In genomic region chr12:6145584-6145983, GRCh38 we compare ENCODE assay signal across 20 cellular contexts. TPM values are rescaled to one million over a fixed set of nuclear protein-coding genes. Genes with fewer than 3 reads are reported as not detected.
DNase-seq lines count a peak whose midpoint lies in the region; ATAC-seq, FAIRE-seq and TF ChIP-seq lines count a peak whose summit lies in the region.
"Had no signal": no experiment of that assay in that cellular context is flagged by ENCODE, and none has a peak within 500 bp of the region (broad histone marks: within the 10 kb centered on the region; RNA-seq: fewer than 3 reads in every experiment).

No MANE protein-coding gene starts in this region.

- TF ChIP-seq CTCF in endothelial cell of umbilical vein (IDR thresholded peaks at IDR 0.05; ENCODE audit: extremely low read depth in 1 of 2, insufficient read depth in 1 of 2, low read depth in 1 of 2, low read length in 2 of 2) (no peak), dorsolateral prefrontal cortex (IDR thresholded peaks at IDR 0.05 in 54 of 56, conservative IDR thresholded peaks at IDR 0.05 in 2 of 56; ENCODE audit: low read depth in 1 of 56, partially characterized antibody in 56 of 56) (no peak)

- POLR2A ChIA-PET in endothelial cell of umbilical vein (lab: Charles Lee), result interaction anchor here (0.6 to 2.1 kb wide), 7 partner anchors 21 to 55 kb away, joined by 3 to 9 read pairs (median 5); partner anchors contain the start of genes CD9 and VWF

- DNase-seq in activated naive CD4-positive, alpha-beta T cell (lab: John Stamatoyannopoulos, UW), result no peak
- DNase-seq in NOMO-1 treated with dmso at 0.1 percent for 144 hours (lab: John Stamatoyannopoulos, UW; ENCODE audit: unreplicated experiment) (peak; percentile 61), endothelial cell of umbilical vein (ENCODE audit: low read depth, low spot score) (peak; percentile 90), dorsolateral prefrontal cortex (no peak)
- DNase-seq in stimulated activated naive CD8-positive, alpha-beta T cell treated with anti-CD3 and anti-CD28 coated beads, Interleukin-15, amount 100 ng/mL, for 72 hours, result no peak
- DNase-seq: Calu3; effector memory CD4-positive, alpha-beta T cell; GM23248; left colon; NCI-H1417; NCI-H82; pancreas had no signal

- BruUV-seq in endothelial cell of umbilical vein (replicated peaks; lab: Mats Ljungman, UMichigan), result no TSS peak

- H3K27ac ChIP-seq in endothelial cell of umbilical vein (ENCODE audit: insufficient read depth, low read depth, low read length) (peak overlapping the region; percentile 82), dorsolateral prefrontal cortex (peak overlapping the region in 10 of 59 donors; percentile 26 to 66 (median 42))
- H3K27ac ChIP-seq: GM23248, RWPE1 had no signal

- no peaks in the 10 kb centered on the region for H3K27me3 ChIP-seq in endothelial cell of umbilical vein (ENCODE audit: control insufficient read depth in 2 of 2, insufficient read depth in 2 of 2, low read length in 2 of 2)
- no peaks in the 10 kb centered on the region for H3K27me3 ChIP-seq in dorsolateral prefrontal cortex
- H3K27me3 ChIP-seq: pancreas had no signal

- no peaks in the 10 kb centered on the region for H3K9me3 ChIP-seq in endothelial cell of umbilical vein (replicated peaks; ENCODE audit: control insufficient read depth, insufficient read depth, low read length)
- H3K9me3 ChIP-seq: pancreas had no signal

- H3K4me3 Mint-ChIP-seq in activated naive CD4-positive, alpha-beta T cell treated with anti-CD3 and anti-CD28 coated beads, Interleukin-2, amount 50 U/mL, for 24 hours, result peak overlapping the region; percentile 20
- peak overlapping the region; percentile 21 to 30 for H3K4me3 Mint-ChIP-seq in stimulated activated naive CD8-positive, alpha-beta T cell treated with anti-CD3 and anti-CD28 coated beads, Interleukin-15, amount 100 ng/mL, for 72 hours
- H3K4me3 Mint-ChIP-seq: stimulated activated memory B cell treated with anti-CD40 and anti-IgM and Interleukin-4, amounts not matched to agents 10 μg/mL and 1 μg/mL and 100 μg/mL, for 72 hours; T-helper 1 cell treated with Interleukin-12 subunit alpha and Interleukin-12 subunit beta and Interleukin-4 antibody, amounts not matched to agents 30 μg/mL and 1 μg/mL, for 36 hours had no signal

- TF ChIP-seq POLR2A in endothelial cell of umbilical vein (IDR thresholded peaks at IDR 0.05; ENCODE audit: low read depth, low read length), result no peak

- H3K9me3 Mint-ChIP-seq in activated naive CD4-positive, alpha-beta T cell treated with anti-CD3 and anti-CD28 coated beads, Interleukin-2, amount 50 U/mL, for 24 hours, result no peaks in the 10 kb centered on the region
- no peaks in the 10 kb centered on the region for H3K9me3 Mint-ChIP-seq in stimulated activated naive CD8-positive, alpha-beta T cell treated with anti-CD3 and anti-CD28 coated beads, Interleukin-15, amount 100 ng/mL, for 72 hours
- H3K9me3 Mint-ChIP-seq: stimulated activated memory B cell treated with anti-CD40 and anti-IgM and Interleukin-4, amounts not matched to agents 10 μg/mL and 1 μg/mL and 100 μg/mL, for 72 hours had no signal

- H3K4me1 Mint-ChIP-seq in activated naive CD4-positive, alpha-beta T cell treated with anti-CD3 and anti-CD28 coated beads, Interleukin-2, amount 50 U/mL, for 24 hours, result peaks cover 48% of the 10 kb centered on the region
- peaks cover 51% of the 10 kb centered on the region for H3K4me1 Mint-ChIP-seq in stimulated activated naive CD8-positive, alpha-beta T cell treated with anti-CD3 and anti-CD28 coated beads, Interleukin-15, amount 100 ng/mL, for 72 hours

- no peaks in the 10 kb centered on the region for H3K79me2 ChIP-seq in endothelial cell of umbilical vein (ENCODE audit: control insufficient read depth, insufficient read depth, low read length)

- no peak overlapping the region for H3K4me3 ChIP-seq in endothelial cell of umbilical vein (replicated peaks in 1 of 3; ENCODE audit: insufficient read depth in 1 of 3, low read depth in 1 of 3, low read length in 3 of 3)
- no peak overlapping the region for H3K4me3 ChIP-seq in dorsolateral prefrontal cortex
- H3K4me3 ChIP-seq: GM12878, GM23248, pancreas, smooth muscle cell had no signal

- H3K27ac Mint-ChIP-seq in activated naive CD4-positive, alpha-beta T cell treated with anti-CD3 and anti-CD28 coated beads, Interleukin-2, amount 50 U/mL, for 24 hours, result peak overlapping the region; percentile 74
- peak overlapping the region; percentile 77 to 87 for H3K27ac Mint-ChIP-seq in stimulated activated naive CD8-positive, alpha-beta T cell treated with anti-CD3 and anti-CD28 coated beads, Interleukin-15, amount 100 ng/mL, for 72 hours
- H3K27ac Mint-ChIP-seq: stimulated activated memory B cell treated with anti-CD40 and anti-IgM and Interleukin-4, amounts not matched to agents 10 μg/mL and 1 μg/mL and 100 μg/mL, for 72 hours; T-helper 1 cell treated with Interleukin-12 subunit alpha and Interleukin-12 subunit beta and Interleukin-4 antibody, amounts not matched to agents 30 μg/mL and 1 μg/mL, for 36 hours had no signal

- CTCF ChIA-PET in endothelial cell of umbilical vein (lab: Charles Lee), result interaction anchor here (0.7 to 1.9 kb wide), 10 partner anchors 10 to 73 kb away, joined by 3 to 11 read pairs (median 4); partner anchors contain the start of gene VWF

- no peaks in the 10 kb centered on the region for H3K36me3 Mint-ChIP-seq in activated naive CD4-positive, alpha-beta T cell treated with anti-CD3 and anti-CD28 coated beads, Interleukin-2, amount 50 U/mL, for 24 hours
- H3K36me3 Mint-ChIP-seq: stimulated activated memory B cell treated with anti-CD40 and anti-IgM and Interleukin-4, amounts not matched to agents 10 μg/mL and 1 μg/mL and 100 μg/mL, for 72 hours had no signal

- intact Hi-C loops in endothelial cell of umbilical vein (cut with micrococcal nuclease) (loop anchor here (1.0 to 2.0 kb wide), 6 partner anchors 13 to 53 kb away; partner anchors contain the start of gene VWF), dorsolateral prefrontal cortex (cut with DNase I) (no loop called here)

- peak overlapping the region; percentile 70 for H3K9ac ChIP-seq in endothelial cell of umbilical vein (replicated peaks; ENCODE audit: extremely low read depth, insufficient read depth, low read length)
- H3K9ac ChIP-seq: GM23248 had no signal

- H3K27me3 Mint-ChIP-seq in activated naive CD4-positive, alpha-beta T cell treated with anti-CD3 and anti-CD28 coated beads, Interleukin-2, amount 50 U/mL, for 24 hours, result no peaks in the 10 kb centered on the region
- no peaks in the 10 kb centered on the region for H3K27me3 Mint-ChIP-seq in stimulated activated naive CD8-positive, alpha-beta T cell treated with anti-CD3 and anti-CD28 coated beads, Interleukin-15, amount 100 ng/mL, for 72 hours

- H3K4me1 ChIP-seq in endothelial cell of umbilical vein (ENCODE audit: control insufficient read depth, extremely low read depth, insufficient read depth, low read length), result peaks cover 32% of the 10 kb centered on the region
- H3K4me1 ChIP-seq: pancreas had no signal

- no peaks in the 10 kb centered on the region for H4K20me1 ChIP-seq in endothelial cell of umbilical vein (replicated peaks; ENCODE audit: control insufficient read depth, extremely low read depth, insufficient read depth, low read length)

- FAIRE-seq in endothelial cell of umbilical vein (lab: Jason Lieb, UNC), result peak; percentile 96
- FAIRE-seq: GM12878, pancreas had no signal

- no peak for ATAC-seq in stimulated activated naive CD8-positive, alpha-beta T cell treated with anti-CD3 and anti-CD28 coated beads, Interleukin-15, amount 100 ng/mL, for 72 hours
- ATAC-seq in HG02970 (IDR thresholded peaks at IDR 0.05; ENCODE audit: low FRiP score, unreplicated experiment), result no peak
- ATAC-seq in esophagus mucosa, result no peak
- ATAC-seq: GM12878; left colon; stimulated activated memory B cell treated with anti-CD40 and anti-IgM and Interleukin-4, amounts not matched to agents 10 μg/mL and 1 μg/mL and 100 μg/mL, for 72 hours had no signal

- H3K9me1 ChIP-seq in endothelial cell of umbilical vein (replicated peaks; ENCODE audit: control insufficient read depth, extremely low read depth, insufficient read depth, low read length), result no peaks in the 10 kb centered on the region

- dilution Hi-C loops in endothelial cell of umbilical vein (cut with MboI; ENCODE audit: extremely low pct_ligation_motif_present, low sequenced_read_pairs), result no loop called here

- peak overlapping the region; percentile 34 for H3K4me2 ChIP-seq in endothelial cell of umbilical vein (ENCODE audit: insufficient read depth, low read length)
- H3K4me2 ChIP-seq: smooth muscle cell had no signal

- H3K36me3 ChIP-seq in endothelial cell of umbilical vein (ENCODE audit: control insufficient read depth in 2 of 2, extremely low read depth in 1 of 2, insufficient read depth in 2 of 2, low read length in 2 of 2), result no peaks in the 10 kb centered on the region
- H3K36me3 ChIP-seq: pancreas had no signal

- no peak overlapping the region for H2AFZ ChIP-seq in endothelial cell of umbilical vein (ENCODE audit: low read depth, low read length)
- H2AFZ ChIP-seq: GM23248 had no signal

TF ChIP-seq in endothelial cell of umbilical vein, 7 proteins besides CTCF, POLR2A, EP300 and RAD21 (continues in another document):
- TF ChIP-seq GATA2 (IDR thresholded peaks at IDR 0.05; ENCODE audit: insufficient read depth, insufficient read length, low read depth, low read length), result peak; percentile 50
- TF ChIP-seq JUN (IDR thresholded peaks at IDR 0.05; ENCODE audit: borderline replicate concordance, insufficient read depth, insufficient read length, low read depth), result peak; percentile 50

RNA-seq across cellular contexts. Expression of gene VWF, which starts 21.1 kb away (rescaled TPM):
- total RNA-seq in endothelial cell of umbilical vein (1,882 and 2,328 TPM in 2 replicates), esophagus mucosa (53.7 TPM), dorsolateral prefrontal cortex (100 to 1,000 TPM in 52 of 120 experiments, 10 to 100 TPM in 68; 40.1 to 267 (median 91.6) TPM)
- polyA plus RNA-seq in endothelial cell of umbilical vein, result 1,041 and 1,132 TPM in 2 replicates
- 1,164 and 1,406 TPM in 2 replicates for polyA plus RNA-seq in endothelial cell of umbilical vein (2011; cell fraction: cytosol; rRNA removed)
- 1,241 and 1,484 TPM in 2 replicates for polyA plus RNA-seq in endothelial cell of umbilical vein (2011; cell fraction: nucleus; rRNA removed)
- polyA plus RNA-seq in endothelial cell of umbilical vein (2012), result 546 and 824 TPM in 2 replicates
- 2,231 and 2,679 TPM in 2 replicates for polyA minus RNA-seq in endothelial cell of umbilical vein
- polyA minus RNA-seq in endothelial cell of umbilical vein (2011; cell fraction: cytosol; rRNA and poly(A)+ RNA removed), result not detected
- polyA minus RNA-seq in endothelial cell of umbilical vein (2011; cell fraction: nucleus; rRNA and poly(A)+ RNA removed), result 1,538 and 1,756 TPM in 2 replicates
- total RNA-seq: Calu3, GM23248, smooth muscle cell had no signal

RNA-seq across cellular contexts. Expression of gene CD9, which starts 54.6 kb away (rescaled TPM):
- total RNA-seq in endothelial cell of umbilical vein (379 and 504 TPM in 2 replicates), esophagus mucosa (597 TPM), dorsolateral prefrontal cortex (100 to 1,000 TPM in 60 of 120 experiments, 10 to 100 TPM in 60; 29.3 to 364 (median 99.0) TPM)
- polyA plus RNA-seq in endothelial cell of umbilical vein, result 943 and 1,225 TPM in 2 replicates
- 972 and 1,213 TPM in 2 replicates for polyA plus RNA-seq in endothelial cell of umbilical vein (2011; cell fraction: cytosol; rRNA removed)
- polyA plus RNA-seq in endothelial cell of umbilical vein (2011; cell fraction: nucleus; rRNA removed), result 481 and 655 TPM in 2 replicates
- 1,387 and 1,527 TPM in 2 replicates for polyA plus RNA-seq in endothelial cell of umbilical vein (2012)
- 848 and 909 TPM in 2 replicates for polyA minus RNA-seq in endothelial cell of umbilical vein
- 79.2 TPM for polyA minus RNA-seq in endothelial cell of umbilical vein (2011; cell fraction: cytosol; rRNA and poly(A)+ RNA removed)
- 148 and 194 TPM in 2 replicates for polyA minus RNA-seq in endothelial cell of umbilical vein (2011; cell fraction: nucleus; rRNA and poly(A)+ RNA removed)

Comparison
In these comparisons a context has a peak if more than half of its experiments do, and no peak if none do; other contexts are left out.
1. DNase-seq: peak in NOMO-1 treated with dmso at 0.1 percent for 144 hours (single experiment) and endothelial cell of umbilical vein (single experiment); none in activated naive CD4-positive, alpha-beta T cell (0 of 4), stimulated activated naive CD8-positive, alpha-beta T cell treated with anti-CD3 and anti-CD28 coated beads, Interleukin-15, amount 100 ng/mL, for 72 hours (0 of 2) and dorsolateral prefrontal cortex (0 of 10).